ENCODE assay signal across 8 cellular contexts in the genomic region with DNA sequence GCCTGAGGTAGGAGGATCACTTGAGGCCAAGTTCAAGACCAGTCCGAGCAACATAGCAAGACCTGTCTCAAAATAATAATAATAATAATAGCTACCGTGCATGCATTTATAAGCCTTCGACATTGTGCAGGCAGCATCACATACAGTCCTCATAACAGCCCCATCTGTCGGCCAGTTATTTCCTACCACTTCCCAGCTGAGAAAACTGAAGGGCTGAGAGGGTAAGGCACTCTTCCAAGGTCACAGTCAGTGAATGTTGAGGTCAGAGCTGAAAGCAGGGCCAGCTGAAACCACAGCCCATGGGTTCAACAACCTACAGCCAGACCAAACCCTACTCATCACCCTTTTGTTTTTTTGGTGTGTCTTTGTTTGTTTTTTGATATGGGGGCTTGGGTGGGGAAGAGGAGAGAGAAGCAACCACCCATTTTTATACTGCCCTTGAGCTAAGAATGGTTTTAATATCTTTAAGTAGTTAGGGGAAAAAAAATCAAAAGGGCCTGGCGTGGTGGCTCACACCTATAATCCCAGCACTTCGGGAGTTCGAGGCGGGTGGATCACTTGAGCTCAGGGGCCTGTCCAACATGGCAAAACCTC. TPM values are rescaled to one million over a fixed set of nuclear protein-coding genes. Genes with fewer than 3 reads are reported as not detected.
DNase-seq lines count a peak whose midpoint lies in the region; FAIRE-seq and TF ChIP-seq lines count a peak whose summit lies in the region.

No MANE protein-coding gene starts in this region.

- TF ChIP-seq POLR2A in breast epithelium (IDR thresholded peaks at IDR 0.05) (no peak), adrenal gland (IDR thresholded peaks at IDR 0.05) (no peak), vagina (IDR thresholded peaks at IDR 0.05) (no peak)

- H3K9me3 ChIP-seq in breast epithelium (no peaks in the 10 kb centered on the region), adrenal gland (replicated peaks in 1 of 3) (no peaks in the 10 kb centered on the region), vagina (no peaks in the 10 kb centered on the region)

- peak; percentile 58 for FAIRE-seq in islet of Langerhans (lab: Jason Lieb, UNC)

- DNase-seq in T47D (ENCODE audit: low read depth in 1 of 2, low spot score in 1 of 2) (peak; percentile 63 to 82), breast epithelium (ENCODE audit: low spot score in 2 of 2) (no peak), MV-4-11 (lab: John Stamatoyannopoulos, UW) (peak; percentile 47), adrenal gland (peak; percentile 55 to 85 (median 76)), vagina (ENCODE audit: extremely low spot score in 2 of 2) (no peak), UCSD-AML1 (lab: John Stamatoyannopoulos, UW; ENCODE audit: unreplicated experiment) (no peak), T-helper 1 cell (no peak)

- H3K4me1 ChIP-seq in breast epithelium (no peaks in the 10 kb centered on the region), adrenal gland (replicated peaks in 1 of 2) (no peaks in the 10 kb centered on the region), vagina (peaks cover 23% of the 10 kb centered on the region)

- in situ Hi-C loops in T47D (cut with HindIII; ENCODE audit: low pct_unique_long_range_greater_than_20kb, low sequenced_read_pairs), result no loop called here

- no peak overlapping the region for H3K27ac ChIP-seq in breast epithelium
- H3K27ac ChIP-seq in adrenal gland, result no peak overlapping the region
- peak overlapping the region; percentile 75 for H3K27ac ChIP-seq in vagina

- TF ChIP-seq CTCF in breast epithelium (IDR thresholded peaks at IDR 0.05), result peak in 1 of 3 donors; percentile 30
- TF ChIP-seq CTCF in adrenal gland (IDR thresholded peaks at IDR 0.05), result peak; percentile 23 to 60 (median 53)
- TF ChIP-seq CTCF in vagina (IDR thresholded peaks at IDR 0.05), result no peak

- intact Hi-C loops in breast epithelium (cut with DNase I; ENCODE audit: low total_unique reads) (no loop called here), adrenal gland (cut with DNase I) (no loop called here), vagina (cut with DNase I) (no loop called here)

- H3K27me3 ChIP-seq in breast epithelium (no peaks in the 10 kb centered on the region), adrenal gland (no peaks in the 10 kb centered on the region), vagina (no peaks in the 10 kb centered on the region)

- H3K4me3 ChIP-seq in breast epithelium, result no peak overlapping the region
- no peak overlapping the region for H3K4me3 ChIP-seq in adrenal gland
- H3K4me3 ChIP-seq in vagina, result no peak overlapping the region

- WGBS in adrenal gland, 4 donors, result 51 to 63% (median 56%) methylated on average over 8 of the region's 8 CpGs

- no peaks in the 10 kb centered on the region for H3K36me3 ChIP-seq in breast epithelium
- H3K36me3 ChIP-seq in adrenal gland (replicated peaks in 1 of 2), result no peaks in the 10 kb centered on the region
- no peaks in the 10 kb centered on the region for H3K36me3 ChIP-seq in vagina

RNA-seq across cellular contexts. Expression of gene ITPK1, which starts 16.8 kb away (rescaled TPM):
- total RNA-seq in breast epithelium (10 to 100 TPM; 27.8 to 91.7 (median 42.9) TPM), adrenal gland (100 to 1,000 TPM in 1 of 8 donors, 10 to 100 TPM in 7; 43.3 to 182 (median 51.9) TPM), vagina (49.6 TPM)
- polyA plus RNA-seq in adrenal gland, result 100 to 1,000 TPM in 1 of 3 donors, 10 to 100 TPM in 2; 31.9 to 148 (median 40.2) TPM

RNA-seq across cellular contexts. Expression of gene MOAP1, which starts 52.1 kb away (rescaled TPM):
- total RNA-seq in breast epithelium (10 to 100 TPM; 29.0 to 35.9 (median 31.1) TPM), adrenal gland (10 to 100 TPM; 29.0 to 52.9 (median 38.6) TPM), vagina (24.1 TPM)
- polyA plus RNA-seq in adrenal gland, result 10 to 100 TPM; 12.7 to 55.6 (median 13.8) TPM

RNA-seq across cellular contexts. Expression of gene LYSET, which starts 52.5 kb away (rescaled TPM):
- total RNA-seq in breast epithelium (10 to 100 TPM; 10.8 to 14.9 (median 11.4) TPM), adrenal gland (10 to 100 TPM; 17.2 to 37.9 (median 22.0) TPM), vagina (6.4 TPM)
- polyA plus RNA-seq in adrenal gland, result 10 to 100 TPM; 12.0 to 32.9 (median 22.7) TPM

Comparison
In these comparisons a context has a peak if more than half of its experiments do, and no peak if none do; other contexts are left out.
1. DNase-seq: peak in T47D (2 of 2), MV-4-11 (single experiment) and adrenal gland (7 of 7); none in breast epithelium (0 of 2), vagina (0 of 2), UCSD-AML1 (single experiment) and T-helper 1 cell (0 of 5).
2. CTCF ChIP-seq: peak in adrenal gland (6 of 6); none in vagina (0 of 3).